11 cellular contexts compared by ENCODE assay signal in the genomic region with DNA sequence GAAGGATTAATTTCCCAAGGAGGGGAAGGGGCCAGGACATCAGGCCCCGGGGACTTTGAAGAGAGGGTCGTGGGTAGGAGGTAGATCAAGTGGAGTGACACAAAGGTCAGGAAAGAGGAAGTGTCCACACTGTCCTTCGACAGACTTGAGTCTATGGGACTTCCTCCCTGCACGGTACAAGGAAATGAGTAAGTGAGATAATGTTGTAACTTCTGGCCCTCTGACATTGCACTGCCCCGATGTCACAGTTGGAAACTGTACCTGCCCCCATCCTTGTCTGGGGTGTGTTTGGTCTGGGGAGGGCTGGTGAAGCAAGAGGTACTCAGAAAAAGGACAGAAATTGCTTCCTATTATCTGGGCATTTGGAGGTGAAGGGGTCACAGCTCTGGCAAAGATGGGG. TPM values are rescaled to one million over a fixed set of nuclear protein-coding genes. Genes with fewer than 3 reads are reported as not detected.
DNase-seq lines count a peak whose midpoint lies in the region; ATAC-seq and TF ChIP-seq lines count a peak whose summit lies in the region.
"Had no signal": no experiment of that assay in that cellular context is flagged by ENCODE, and none has a peak within 500 bp of the region (broad histone marks: within the 10 kb centered on the region; RNA-seq: fewer than 3 reads in every experiment).

No MANE protein-coding gene starts in this region.

- H3K27ac ChIP-seq in PC-9 (peak overlapping the region; percentile 30; the same call in 1 of the 2 replicates), psoas muscle (no peak overlapping the region), MM.1S (ENCODE audit: low read length) (no peak overlapping the region), dorsolateral prefrontal cortex (peak overlapping the region in 2 of 59 donors; percentile 8 to 22)

- H3K9me3 ChIP-seq in PC-9 (ENCODE audit: insufficient read depth, low read depth) (no peaks in the 10 kb centered on the region), psoas muscle (no peaks in the 10 kb centered on the region), MM.1S (replicated peaks; ENCODE audit: insufficient read depth, low read length) (no peaks in the 10 kb centered on the region)

- H3F3A ChIP-seq in PC-9 (ENCODE audit: insufficient read depth, low read depth) = no peaks in the 10 kb centered on the region
- H3F3A ChIP-seq in MM.1S (ENCODE audit: insufficient read depth, low read length) = no peaks in the 10 kb centered on the region

- CTCF ChIA-PET in PC-9 (lab: Charles Lee) = no interaction called here
- CTCF ChIA-PET in activated naive CD4-positive, alpha-beta T cell treated with anti-CD3 and anti-CD28 coated beads, Interleukin-2, amount 10 ng/mL, durations not matched to agents 7 days and 5 days (lab: Charles Lee) = no interaction called here

- 29 to 45% (median 30%) methylated on average over 5 of the region's 5 CpGs for WGBS in psoas muscle, 3 donors

- H4K20me1 ChIP-seq in PC-9 (ENCODE audit: insufficient read depth) = no peaks in the 10 kb centered on the region
- H4K20me1 ChIP-seq in MM.1S (ENCODE audit: insufficient read depth, low read length) = no peaks in the 10 kb centered on the region

- H3K27me3 Mint-ChIP-seq in activated naive CD4-positive, alpha-beta T cell treated with anti-CD3 and anti-CD28 coated beads, Interleukin-2, amount 10 ng/mL, durations not matched to agents 7 days and 5 days = peaks cover 25% of the 10 kb centered on the region

- intact Hi-C loops in PC-9 (cut with micrococcal nuclease; ENCODE audit: unreplicated experiment) = no loop called here
- intact Hi-C loops in psoas muscle (cut with DNase I) = no loop called here
- intact Hi-C loops in dorsolateral prefrontal cortex (cut with DNase I) = no loop called here

- H3K36me3 ChIP-seq in PC-9 (ENCODE audit: low read depth) = no peaks in the 10 kb centered on the region
- H3K36me3 ChIP-seq in psoas muscle (ENCODE audit: insufficient read depth in 1 of 2, low read depth in 1 of 2) = no peaks in the 10 kb centered on the region
- H3K36me3 ChIP-seq in MM.1S (replicated peaks; ENCODE audit: insufficient read depth, low read length) = no peaks in the 10 kb centered on the region

- no peaks in the 10 kb centered on the region for H3K36me3 Mint-ChIP-seq in activated naive CD4-positive, alpha-beta T cell treated with anti-CD3 and anti-CD28 coated beads, Interleukin-2, amount 10 ng/mL, durations not matched to agents 7 days and 5 days
- H3K36me3 Mint-ChIP-seq: mesothelial cell of epicardium had no signal

- H3K4me1 ChIP-seq in PC-9 (replicated peaks; ENCODE audit: insufficient read depth) (peaks cover 22% of the 10 kb centered on the region), psoas muscle (no peaks in the 10 kb centered on the region), MM.1S (ENCODE audit: low read length) (no peaks in the 10 kb centered on the region)

- H3K4me2 ChIP-seq in PC-9 = peak overlapping the region; percentile 35
- no peak overlapping the region for H3K4me2 ChIP-seq in MM.1S (ENCODE audit: low read depth, low read length)

- no peak overlapping the region for H2AFZ ChIP-seq in PC-9
- H2AFZ ChIP-seq in MM.1S (ENCODE audit: low read length) = no peak overlapping the region

- no peak overlapping the region for H3K9ac ChIP-seq in MM.1S (ENCODE audit: low read length)

- no peaks in the 10 kb centered on the region for H3K27me3 ChIP-seq in PC-9 (ENCODE audit: insufficient read depth, low read depth)
- no peaks in the 10 kb centered on the region for H3K27me3 ChIP-seq in psoas muscle (ENCODE audit: insufficient read depth in 3 of 3, low read length in 2 of 3)
- no peaks in the 10 kb centered on the region for H3K27me3 ChIP-seq in MM.1S (replicated peaks; ENCODE audit: insufficient read depth, low read length)
- no peaks in the 10 kb centered on the region for H3K27me3 ChIP-seq in dorsolateral prefrontal cortex

- no peak overlapping the region for H3K4me3 ChIP-seq in PC-9
- no peak overlapping the region for H3K4me3 ChIP-seq in psoas muscle
- no peak overlapping the region for H3K4me3 ChIP-seq in MM.1S (ENCODE audit: low read length)
- H3K4me3 ChIP-seq in dorsolateral prefrontal cortex = no peak overlapping the region

- no peak overlapping the region for H3K27ac Mint-ChIP-seq in activated naive CD4-positive, alpha-beta T cell treated with anti-CD3 and anti-CD28 coated beads, Interleukin-2, amount 10 ng/mL, durations not matched to agents 7 days and 5 days
- H3K27ac Mint-ChIP-seq: mesothelial cell of epicardium had no signal

- peak; percentile 61 for ATAC-seq in GM18511 (IDR thresholded peaks at IDR 0.05; ENCODE audit: unreplicated experiment)
- ATAC-seq in esophagus mucosa = peak; percentile 81
- peak; percentile 34 to 70 (median 64) for ATAC-seq in psoas muscle
- ATAC-seq in GM21360 (IDR thresholded peaks at IDR 0.05; ENCODE audit: unreplicated experiment) = no peak

- TF ChIP-seq CTCF in PC-9 (conservative IDR thresholded peaks at IDR 0.05) = no peak
- TF ChIP-seq CTCF in psoas muscle (IDR thresholded peaks at IDR 0.05) = no peak
- TF ChIP-seq CTCF in MM.1S (IDR thresholded peaks at IDR 0.05; ENCODE audit: low read length) = no peak
- no peak for TF ChIP-seq CTCF in dorsolateral prefrontal cortex (IDR thresholded peaks at IDR 0.05 in 54 of 56, conservative IDR thresholded peaks at IDR 0.05 in 2 of 56; ENCODE audit: low read depth in 1 of 56, partially characterized antibody in 56 of 56)

- no peak overlapping the region for H3K4me3 Mint-ChIP-seq in activated naive CD4-positive, alpha-beta T cell treated with anti-CD3 and anti-CD28 coated beads, Interleukin-2, amount 10 ng/mL, durations not matched to agents 7 days and 5 days
- H3K4me3 Mint-ChIP-seq: mesothelial cell of epicardium had no signal

- no TSS peak for BruUV-seq in PC-9 (replicated peaks; lab: Mats Ljungman, UMichigan)

- POLR2A ChIA-PET in PC-9 (lab: Charles Lee; ENCODE audit: unreplicated experiment) = no interaction called here

- DNase-seq in PC-9 = peak in 1 of 2 experiments; percentile 80
- DNase-seq in psoas muscle = peak in 1 of 2 donors; percentile 23
- no peak for DNase-seq in MM.1S
- DNase-seq in dorsolateral prefrontal cortex = no peak
- no peak for DNase-seq in activated naive CD4-positive, alpha-beta T cell treated with anti-CD3 and anti-CD28 coated beads, Interleukin-2, amount 10 ng/mL, durations not matched to agents 7 days and 5 days
- DNase-seq: activated CD4-positive, alpha-beta T cell treated with anti-CD3 and anti-CD28 coated beads for 4 hours; NCI-H2029 treated with DMSO at 0.1 percent for 48 hours had no signal

- H3K9me2 ChIP-seq in PC-9 (ENCODE audit: insufficient read depth) = no peaks in the 10 kb centered on the region
- no peaks in the 10 kb centered on the region for H3K9me2 ChIP-seq in MM.1S (replicated peaks; ENCODE audit: insufficient read depth, low read length)

- no peaks in the 10 kb centered on the region for H3K9me3 Mint-ChIP-seq in activated naive CD4-positive, alpha-beta T cell treated with anti-CD3 and anti-CD28 coated beads, Interleukin-2, amount 10 ng/mL, durations not matched to agents 7 days and 5 days
- H3K9me3 Mint-ChIP-seq: mesothelial cell of epicardium had no signal

- H3K4me1 Mint-ChIP-seq in activated naive CD4-positive, alpha-beta T cell treated with anti-CD3 and anti-CD28 coated beads, Interleukin-2, amount 10 ng/mL, durations not matched to agents 7 days and 5 days = peaks cover 4% of the 10 kb centered on the region
- H3K4me1 Mint-ChIP-seq: mesothelial cell of epicardium had no signal

- H3K79me2 ChIP-seq in PC-9 (ENCODE audit: low read depth) (no peaks in the 10 kb centered on the region), MM.1S (ENCODE audit: low read length) (no peaks in the 10 kb centered on the region)

RNA-seq across cellular contexts. Expression of a gene that starts 22.2 kb away (rescaled TPM):
- total RNA-seq in PC-9 (2021) (not detected in 2 replicates), esophagus mucosa (3.1 TPM), psoas muscle (1 to 10 TPM; 3.8 to 5.7 (median 5.3) TPM), dorsolateral prefrontal cortex (10 to 100 TPM in 54 of 120 experiments, 1 to 10 TPM in 65, under 1 TPM in 1; 0.83 to 46.3 (median 9.5) TPM)
- polyA plus RNA-seq in psoas muscle = 10 to 100 TPM in 1 of 3 donors, 1 to 10 TPM in 2; 2.5 to 12.2 (median 3.2) TPM
